9 cellular contexts compared by ENCODE assay signal in genomic region chr12:77133566-77133965, GRCh38.
DNase-seq lines count a peak whose midpoint lies in the region; ATAC-seq and TF ChIP-seq lines count a peak whose summit lies in the region.
"Had no signal": no experiment of that assay in that cellular context is flagged by ENCODE, and none has a peak within 500 bp of the region (broad histone marks: within the 10 kb centered on the region; RNA-seq: fewer than 3 reads in every experiment).

No MANE protein-coding gene starts in this region.

- intact Hi-C loops in left cardiac atrium (cut with DNase I) (no loop called here), Right ventricle myocardium superior (cut with DNase I) (no loop called here), testis (cut with DNase I; ENCODE audit: low total_unique reads) (no loop called here)

- H3K27me3 Mint-ChIP-seq in osteocyte (ENCODE audit: unreplicated experiment) = peaks cover 12% of the 10 kb centered on the region

- 25 to 32% methylated on average over 3 of the region's 3 CpGs for WGBS in testis, 2 donors

- no peak overlapping the region for H3K27ac Mint-ChIP-seq in osteocyte (ENCODE audit: unreplicated experiment)

- peaks cover 4% of the 10 kb centered on the region for H3K4me1 Mint-ChIP-seq in osteocyte (ENCODE audit: unreplicated experiment)

- no peaks in the 10 kb centered on the region for H3K9me3 ChIP-seq in testis
- H3K9me3 ChIP-seq: thyroid gland had no signal

- no peaks in the 10 kb centered on the region for H3K36me3 ChIP-seq in testis (ENCODE audit: low read depth, missing control alignments)
- H3K36me3 ChIP-seq: thyroid gland had no signal

- no peak for TF ChIP-seq POLR2A in testis (IDR thresholded peaks at IDR 0.05)

- no peak overlapping the region for H3K4me3 Mint-ChIP-seq in osteocyte (ENCODE audit: unreplicated experiment)

- H3K27me3 ChIP-seq in testis = no peaks in the 10 kb centered on the region
- H3K27me3 ChIP-seq: thyroid gland had no signal

- TF ChIP-seq CTCF in epithelial cell of esophagus (IDR thresholded peaks at IDR 0.05; ENCODE audit: insufficient read depth, low read depth, low read length, missing control alignments) (no peak), testis (IDR thresholded peaks at IDR 0.05) (no peak), osteocyte (IDR thresholded peaks at IDR 0.05) (no peak)

- peak in 1 of 2 donors; percentile 55 for ATAC-seq in left cardiac atrium
- no peak for ATAC-seq in Right ventricle myocardium superior (ENCODE audit: poor library complexity)
- ATAC-seq in HG03039 (IDR thresholded peaks at IDR 0.05; ENCODE audit: unreplicated experiment) = no peak

- H3K4me3 ChIP-seq in epithelial cell of esophagus (ENCODE audit: low read length) (no peak overlapping the region), testis (no peak overlapping the region)
- H3K4me3 ChIP-seq: thyroid gland had no signal

- peaks cover 3% of the 10 kb centered on the region for H3K9me3 Mint-ChIP-seq in osteocyte (ENCODE audit: unreplicated experiment)

- no peaks in the 10 kb centered on the region for H3K36me3 Mint-ChIP-seq in osteocyte (ENCODE audit: unreplicated experiment)

- no peaks in the 10 kb centered on the region for H3K4me1 ChIP-seq in testis
- H3K4me1 ChIP-seq: thyroid gland had no signal

- DNase-seq in left cardiac atrium = peak; percentile 34
- DNase-seq in Right ventricle myocardium superior = no peak
- DNase-seq in NCI-H226 = peak; percentile 58
- peak; percentile 73 for DNase-seq in epithelial cell of esophagus (ENCODE audit: low read depth)
- DNase-seq in testis = peak; percentile 52
- DNase-seq in osteocyte (ENCODE audit: extremely low spot score, unreplicated experiment) = no peak
- DNase-seq in SKM-1 (lab: John Stamatoyannopoulos, UW; ENCODE audit: unreplicated experiment) = no peak

- H3K27ac ChIP-seq in testis = no peak overlapping the region
- H3K27ac ChIP-seq: thyroid gland had no signal

Comparison
In these comparisons a context has a peak if more than half of its experiments do, and no peak if none do; other contexts are left out.
1. DNase-seq: peak in left cardiac atrium (single experiment), NCI-H226 (single experiment), epithelial cell of esophagus (single experiment) and testis (single experiment); none in Right ventricle myocardium superior (single experiment), osteocyte (single experiment) and SKM-1 (single experiment).